In the genomic region with DNA sequence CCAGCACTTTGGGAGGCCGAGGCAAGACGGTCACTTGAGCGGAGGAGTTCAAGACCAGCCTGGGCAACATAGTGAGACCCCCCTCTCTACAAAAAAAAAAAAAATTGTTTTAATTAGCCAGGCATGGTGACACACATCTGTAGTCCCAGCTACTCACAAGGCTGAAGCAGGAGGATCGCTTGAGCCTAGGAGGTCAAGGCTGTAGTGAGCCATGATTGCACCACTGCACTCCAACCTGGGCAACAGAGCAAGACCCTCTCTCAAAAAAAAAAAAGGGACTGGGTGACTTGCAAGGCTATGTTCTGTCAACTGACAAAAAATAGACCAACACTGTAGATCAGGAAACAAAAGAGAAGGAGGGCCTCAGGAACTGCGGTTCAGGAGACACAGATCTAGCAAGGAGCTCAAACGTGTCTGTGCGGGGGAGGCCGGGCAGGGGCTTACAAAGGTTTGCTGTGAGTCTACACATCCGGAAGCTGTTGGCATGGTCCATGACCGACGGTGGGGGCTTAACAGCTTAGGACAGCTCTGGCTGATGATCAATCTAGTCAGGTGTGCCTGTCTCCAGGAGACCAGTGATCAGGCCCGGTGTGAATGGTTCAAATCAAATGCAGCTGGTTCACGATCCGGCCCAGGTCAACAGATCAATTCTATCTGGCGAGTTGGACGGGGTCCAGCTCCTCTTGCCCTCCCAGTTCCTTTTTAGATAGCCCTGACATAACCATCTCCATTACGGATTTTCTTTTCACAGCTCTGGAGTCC, we compare ENCODE assay signal across 11 cellular contexts. TPM values are rescaled to one million over a fixed set of nuclear protein-coding genes. Genes with fewer than 3 reads are reported as not detected.
DNase-seq lines count a peak whose midpoint lies in the region; ATAC-seq and TF ChIP-seq lines count a peak whose summit lies in the region.
"Had no signal": no experiment of that assay in that cellular context is flagged by ENCODE, and none has a peak within 500 bp of the region (broad histone marks: within the 10 kb centered on the region; RNA-seq: fewer than 3 reads in every experiment).

No MANE protein-coding gene starts in this region.

- BruUV-seq in PC-9 (replicated peaks; lab: Mats Ljungman, UMichigan): no TSS peak

- H4K20me1 ChIP-seq in PC-9 (ENCODE audit: insufficient read depth): no peaks in the 10 kb centered on the region

- ATAC-seq in GM21576 (IDR thresholded peaks at IDR 0.05; ENCODE audit: unreplicated experiment) (peak; percentile 38), naive B cell (ENCODE audit: low read depth in 2 of 2) (peak; percentile 52 to 55)

- peaks cover 59 to 90% (median 87%) of the 10 kb centered on the region in 3 donors for H3K4me1 Mint-ChIP-seq in naive B cell

- peaks cover 0 to 4% (median 0%) of the 10 kb centered on the region in 7 donors for H3K9me3 Mint-ChIP-seq in naive B cell
- H3K9me3 Mint-ChIP-seq: activated T-cell treated with anti-CD3 and anti-CD28 coated beads, Interleukin-2, amount 50 U/mL, for 72 hours had no signal

- no peaks in the 10 kb centered on the region for H3K79me2 ChIP-seq in PC-9 (ENCODE audit: low read depth)

- H3K27me3 ChIP-seq in Peyer's patch: no peaks in the 10 kb centered on the region
- H3K27me3 ChIP-seq in thyroid gland: no peaks in the 10 kb centered on the region
- H3K27me3 ChIP-seq in MG63: no peaks in the 10 kb centered on the region
- peaks cover 37% of the 10 kb centered on the region for H3K27me3 ChIP-seq in PC-9 (ENCODE audit: insufficient read depth, low read depth)

- TF ChIP-seq CTCF in GM13976 (IDR thresholded peaks at IDR 0.05; ENCODE audit: borderline replicate concordance, control extremely low read depth, extremely low read depth, insufficient read depth, missing control alignments) (no peak), Peyer's patch (IDR thresholded peaks at IDR 0.05) (no peak), thyroid gland (IDR thresholded peaks at IDR 0.05) (no peak), PC-9 (conservative IDR thresholded peaks at IDR 0.05) (no peak)

- peak; percentile 75 for DNase-seq in GM13976 (ENCODE audit: low spot score)
- DNase-seq in Peyer's patch: peak; percentile 25 to 94 (median 92)
- DNase-seq in naive B cell: peak; percentile 92
- DNase-seq in thyroid gland: no peak
- DNase-seq in MG63: no peak
- DNase-seq in COLO668 (lab: John Stamatoyannopoulos, UW; ENCODE audit: unreplicated experiment): no peak
- no peak for DNase-seq in PC-9
- DNase-seq: activated T-cell treated with anti-CD3 and anti-CD28 coated beads, Interleukin-2, amount 50 U/mL, for 72 hours; effector CD8-positive, alpha-beta T cell had no signal

- no peaks in the 10 kb centered on the region for H3K36me3 Mint-ChIP-seq in naive B cell

- no peak overlapping the region for H2AFZ ChIP-seq in PC-9

- 76 to 85% methylated on average over 17 of the region's 17 CpGs for WGBS in thyroid gland, 2 donors

- peaks cover 0 to 31% (median 12%) of the 10 kb centered on the region in 4 donors for H3K4me1 ChIP-seq in Peyer's patch
- no peaks in the 10 kb centered on the region for H3K4me1 ChIP-seq in thyroid gland
- H3K4me1 ChIP-seq in PC-9 (replicated peaks; ENCODE audit: insufficient read depth): no peaks in the 10 kb centered on the region

- no peak overlapping the region for H3K4me2 ChIP-seq in PC-9
- H3K4me2 ChIP-seq: SK-N-SH had no signal

- CTCF ChIA-PET in PC-9 (lab: Charles Lee): no interaction called here

- no peaks in the 10 kb centered on the region for H3F3A ChIP-seq in PC-9 (ENCODE audit: insufficient read depth, low read depth)

- H3K27ac ChIP-seq in Peyer's patch: peak overlapping the region in 2 of 4 donors; percentile 86 to 91
- H3K27ac ChIP-seq in thyroid gland: no peak overlapping the region
- H3K27ac ChIP-seq in PC-9: no peak overlapping the region

- H3K9me2 ChIP-seq in PC-9 (ENCODE audit: insufficient read depth): no peaks in the 10 kb centered on the region
- H3K9me2 ChIP-seq: SK-N-SH had no signal

- H3K27ac Mint-ChIP-seq in naive B cell: peak overlapping the region; percentile 96 to 100 (median 100)
- H3K27ac Mint-ChIP-seq: activated T-cell treated with anti-CD3 and anti-CD28 coated beads, Interleukin-2, amount 50 U/mL, for 72 hours had no signal

- intact Hi-C loops in thyroid gland (cut with DNase I) (loop anchor here (2.0 kb wide), 1 partner anchor 55 kb away; no protein-coding TSS in a partner anchor), PC-9 (cut with micrococcal nuclease; ENCODE audit: unreplicated experiment) (no loop called here)

- peak overlapping the region; percentile 70 to 91 (median 87) for H3K4me3 Mint-ChIP-seq in naive B cell
- H3K4me3 Mint-ChIP-seq: activated T-cell treated with anti-CD3 and anti-CD28 coated beads, Interleukin-2, amount 50 U/mL, for 72 hours had no signal

- POLR2A ChIA-PET in PC-9 (lab: Charles Lee; ENCODE audit: unreplicated experiment): no interaction called here

- no peak for TF ChIP-seq POLR2A in Peyer's patch (IDR thresholded peaks at IDR 0.05)
- no peak for TF ChIP-seq POLR2A in thyroid gland (IDR thresholded peaks at IDR 0.05)

- in situ Hi-C loops in GM13976 (cut with MboI; ENCODE audit: low sequenced_read_pairs, unreplicated experiment): no loop called here

- H3K36me3 ChIP-seq in Peyer's patch: no peaks in the 10 kb centered on the region
- no peaks in the 10 kb centered on the region for H3K36me3 ChIP-seq in thyroid gland
- no peaks in the 10 kb centered on the region for H3K36me3 ChIP-seq in MG63
- no peaks in the 10 kb centered on the region for H3K36me3 ChIP-seq in PC-9 (ENCODE audit: low read depth)

- H3K27me3 Mint-ChIP-seq in naive B cell: no peaks in the 10 kb centered on the region

- H3K4me3 ChIP-seq in Peyer's patch (peak overlapping the region in 1 of 4 donors; percentile 6), thyroid gland (replicated peaks in 1 of 3) (no peak overlapping the region), MG63 (no peak overlapping the region), PC-9 (no peak overlapping the region)

- no peaks in the 10 kb centered on the region for H3K9me3 ChIP-seq in Peyer's patch
- H3K9me3 ChIP-seq in thyroid gland: no peaks in the 10 kb centered on the region
- no peaks in the 10 kb centered on the region for H3K9me3 ChIP-seq in MG63
- H3K9me3 ChIP-seq in PC-9 (ENCODE audit: insufficient read depth, low read depth): no peaks in the 10 kb centered on the region
- H3K9me3 ChIP-seq: SK-N-SH had no signal

RNA-seq across cellular contexts. Expression of a gene that starts 31.7 kb away (rescaled TPM):
- total RNA-seq in Peyer's patch (100 to 1,000 TPM; 137 to 287 (median 203) TPM), thyroid gland (10 to 100 TPM; 35.1 to 54.7 (median 42.5) TPM), PC-9 (2021) (107 and 113 TPM in 2 replicates)
- polyA plus RNA-seq in naive B cell (ENCODE audit: low read depth in 6 of 6): 10 to 100 TPM in 1 of 6 donors, 1 to 10 TPM in 5; 2.8 to 10.2 (median 5.5) TPM
- 15.5 and 31.4 TPM in 2 replicates for total RNA-seq in MG63 (2014; rRNA removed; shearing (Covaris generic); ENCODE audit: low replicate concordance)

RNA-seq across cellular contexts. Expression of a gene that starts 53.2 kb away (rescaled TPM):
- 1 to 10 TPM in 2 of 4 donors, under 1 TPM in 1, not detected in 1; 0.54 to 3.1 (median 1.7) TPM for total RNA-seq in Peyer's patch
- polyA plus RNA-seq in naive B cell (ENCODE audit: low read depth in 6 of 6): not detected
- total RNA-seq in thyroid gland: 1 to 10 TPM in 1 of 4 donors, not detected in 3; 3.1 TPM
- total RNA-seq in MG63 (2014; rRNA removed; shearing (Covaris generic); ENCODE audit: low replicate concordance): 1.1 TPM in 1 of 2 replicates, not detected in the other
- total RNA-seq in PC-9 (2021): not detected in 2 replicates

Comparison
In these comparisons a context has a peak if more than half of its experiments do, and no peak if none do; other contexts are left out.
1. DNase-seq: peak in GM13976 (single experiment), Peyer's patch (3 of 3) and naive B cell (single experiment); none in thyroid gland (0 of 2), MG63 (single experiment), COLO668 (single experiment) and PC-9 (0 of 2).